Comparison of ENCODE assay signal across 21 cellular contexts in genomic region chr15:70461992-70462391, GRCh38.
"Had no signal": no experiment of that assay in that cellular context is flagged by ENCODE, and none has a peak within 500 bp of the region (broad histone marks: within the 10 kb centered on the region; RNA-seq: fewer than 3 reads in every experiment).

No MANE protein-coding gene starts in this region.

- H3K4me3 ChIP-seq: MG63 had no signal

- H3K27me3 ChIP-seq: MG63 had no signal

- H3K36me3 ChIP-seq: MG63 had no signal

- H3K9me3 ChIP-seq: MG63 had no signal

- DNase-seq: activated CD4-positive, alpha-beta T cell treated with anti-CD3 and anti-CD28 coated beads for 48 hours; activated CD4-positive, alpha-beta T cell treated with anti-CD3 and anti-CD28 coated beads, Interleukin-2, amount 50 U/mL, for 4 hours; activated CD4-positive, CD25-positive, alpha-beta regulatory T cell treated with anti-CD3 and anti-CD28 coated beads, Interleukin-2, amount 50 U/mL, for 72 hours; activated CD8-positive, alpha-beta memory T cell treated with anti-CD3 and anti-CD28 coated beads, Interleukin-2, amount 50 U/mL, for 48 hours; activated CD8-positive, alpha-beta T cell treated with anti-CD3 and anti-CD28 coated beads, Interleukin-2, amount 10 ng/mL, durations not matched to agents 7 days and 5 days; activated effector memory CD4-positive, alpha-beta T cell treated with anti-CD3 and anti-CD28 coated beads, Interleukin-2, amount 50 U/mL, for 16 hours; activated naive CD4-positive, alpha-beta T cell treated with Interleukin-2 at 50 U/mL for 16 hours; activated naive CD8-positive, alpha-beta T cell treated with anti-CD3 and anti-CD28 coated beads, Interleukin-2, amount 50 U/mL, for 24 hours; activated T-cell treated with anti-CD3 and anti-CD28 coated beads, Interleukin-2, amount 50 U/mL, for 4 hours; amniotic stem cell; MG63; NCI-H1092 treated with DMSO at 0.1 percent for 48 hours; NCI-H1417 treated with DMSO at 0.1 percent for 48 hours; NCI-H1694 treated with DMSO at 0.1 percent for 48 hours; NCI-H2029 treated with DMSO at 0.1 percent for 48 hours; NCI-H510A treated with DMSO at 0.1 percent for 48 hours; SHP77 treated with DMSO at 0.1 percent for 48 hours had no signal

- ATAC-seq: activated CD8-positive, alpha-beta T cell treated with anti-CD3 and anti-CD28 coated beads, Interleukin-2, amount 10 ng/mL, durations not matched to agents 7 days and 5 days; activated naive CD4-positive, alpha-beta T cell treated with anti-CD3 and anti-CD28 coated beads, Interleukin-2, amount 50 U/mL, for 72 hours; activated T-cell treated with anti-CD3 and anti-CD28 coated beads, Interleukin-2, amount 50 U/mL, for 4 hours had no signal

- H3K4me3 Mint-ChIP-seq: activated CD8-positive, alpha-beta T cell treated with anti-CD3 and anti-CD28 coated beads, Interleukin-2, amount 10 ng/mL, durations not matched to agents 7 days and 5 days; activated naive CD8-positive, alpha-beta T cell treated with anti-CD3 and anti-CD28 coated beads, Interleukin-2, amount 50 U/mL, for 24 hours; activated T-cell treated with anti-CD3 and anti-CD28 coated beads, Interleukin-2, amount 50 U/mL, for 4 hours; brain; central memory CD8-positive, alpha-beta T cell; T-helper 1 cell treated with Interleukin-12 subunit alpha and Interleukin-12 subunit beta and Interleukin-4 antibody, amounts not matched to agents 30 μg/mL and 1 μg/mL, for 36 hours had no signal

- H3K27ac Mint-ChIP-seq: activated CD8-positive, alpha-beta T cell treated with anti-CD3 and anti-CD28 coated beads, Interleukin-2, amount 10 ng/mL, durations not matched to agents 7 days and 5 days; activated naive CD4-positive, alpha-beta T cell treated with anti-CD3 and anti-CD28 coated beads, Interleukin-2, amount 50 U/mL, for 72 hours; activated naive CD8-positive, alpha-beta T cell treated with anti-CD3 and anti-CD28 coated beads, Interleukin-2, amount 50 U/mL, for 24 hours; T-helper 1 cell treated with Interleukin-12 subunit alpha and Interleukin-12 subunit beta and Interleukin-4 antibody, amounts not matched to agents 30 μg/mL and 1 μg/mL, for 36 hours had no signal

- H3K36me3 Mint-ChIP-seq: activated naive CD4-positive, alpha-beta T cell treated with anti-CD3 and anti-CD28 coated beads, Interleukin-2, amount 50 U/mL, for 72 hours; brain had no signal

- H3K9me3 Mint-ChIP-seq: activated naive CD4-positive, alpha-beta T cell treated with anti-CD3 and anti-CD28 coated beads, Interleukin-2, amount 50 U/mL, for 72 hours; activated naive CD8-positive, alpha-beta T cell treated with anti-CD3 and anti-CD28 coated beads, Interleukin-2, amount 50 U/mL, for 24 hours; activated T-cell treated with anti-CD3 and anti-CD28 coated beads, Interleukin-2, amount 50 U/mL, for 4 hours; central memory CD8-positive, alpha-beta T cell; T-helper 1 cell treated with Interleukin-12 subunit alpha and Interleukin-12 subunit beta and Interleukin-4 antibody, amounts not matched to agents 30 μg/mL and 1 μg/mL, for 36 hours had no signal
